In genomic region chr1:98723574-98723973, GRCh38 we compare ENCODE assay signal across 19 cellular contexts.
A peak's percentile ranks its signal among the peaks of the same experiment; 100 is the strongest.
DNase-seq lines count a peak whose midpoint lies in the region; ATAC-seq, FAIRE-seq and TF ChIP-seq lines count a peak whose summit lies in the region.
"Had no signal": no experiment of that assay in that cellular context is flagged by ENCODE, and none has a peak within 500 bp of the region (broad histone marks: within the 10 kb centered on the region; RNA-seq: fewer than 3 reads in every experiment).

No MANE protein-coding gene starts in this region.

- 29% methylated on average over 8 of the region's 8 CpGs for WGBS in GM12878 (ENCODE audit: insufficient coverage, insufficient replicate concordance, low lambda C conversion rate, missing lambda C conversion rate)

- POLR2A ChIA-PET in GM12878 (lab: Charles Lee) (interaction anchor here (0.7 kb wide), 1 partner anchor 12 kb away, joined by 3 read pairs; no protein-coding TSS in a partner anchor), A673 (lab: Charles Lee; ENCODE audit: low non-redundant PET) (no interaction called here)

- H3K9ac ChIP-seq in GM12878 (ENCODE audit: control insufficient read depth, insufficient read depth, low read length), result no peak overlapping the region
- H3K9ac ChIP-seq: GM23248 had no signal

- no peak for TF ChIP-seq RAD21 in GM12878 (IDR thresholded peaks at IDR 0.05; ENCODE audit: insufficient read depth, low read depth, low read length)

- H3K27ac ChIP-seq in GM12878 (ENCODE audit: control insufficient read depth, insufficient read depth) (no peak overlapping the region), A673 (ENCODE audit: low read depth, low read length, poor library complexity, severe bottlenecking) (no peak overlapping the region)
- H3K27ac ChIP-seq: GM23248 had no signal

- in situ Hi-C loops in Caki2 (cut with HindIII; ENCODE audit: low pct_unique_long_range_greater_than_20kb, low sequenced_read_pairs), result no loop called here
- in situ Hi-C loops in GM12878 (cut with MboI), result no loop called here

- no peak for TF ChIP-seq EP300 in GM12878 (IDR thresholded peaks at IDR 0.05; ENCODE audit: borderline replicate concordance in 1 of 2, control insufficient read depth in 1 of 2, low read depth in 2 of 2, low read length in 2 of 2)

- RAD21 ChIA-PET in GM12878 (lab: Charles Lee; ENCODE audit: unreplicated experiment), result no interaction called here

- no TSS peak for BruUV-seq in GM12878 (replicated peaks; lab: Mats Ljungman, UMichigan)
- no TSS peak for BruUV-seq in A673 (replicated peaks; lab: Mats Ljungman, UMichigan)

- TF ChIP-seq POLR2A in GM12878 (IDR thresholded peaks at IDR 0.05; ENCODE audit: low read depth, low read length) (no peak), GM12892 (IDR thresholded peaks at IDR 0.05; ENCODE audit: low read depth, low read length) (no peak)

- H3K4me2 ChIP-seq in GM12878 (ENCODE audit: control insufficient read depth, insufficient read depth), result no peak overlapping the region

- FAIRE-seq in GM12878 (lab: Jason Lieb, UNC), result no peak
- no peak for FAIRE-seq in GM12892 (lab: Jason Lieb, UNC)
- FAIRE-seq: GM12891, GM19239, H1 had no signal

- no peak overlapping the region for H2AFZ ChIP-seq in GM12878 (ENCODE audit: control insufficient read depth, low read depth, low read length)
- H2AFZ ChIP-seq: GM23248 had no signal

- H3K27me3 ChIP-seq in GM12878 (replicated peaks in 1 of 2; ENCODE audit: control insufficient read depth in 2 of 2, insufficient read depth in 2 of 2, low read length in 1 of 2) (no peaks in the 10 kb centered on the region), A673 (replicated peaks; ENCODE audit: insufficient read depth, low read depth, low read length, poor library complexity) (no peaks in the 10 kb centered on the region)

- H3K4me1 ChIP-seq in GM12878 (ENCODE audit: control insufficient read depth, insufficient read depth, low read length), result no peaks in the 10 kb centered on the region
- H3K4me1 ChIP-seq in A673 (ENCODE audit: insufficient read depth, low read length, poor library complexity, severe bottlenecking), result no peaks in the 10 kb centered on the region

- H3K9me3 ChIP-seq in GM12878 (replicated peaks; ENCODE audit: control insufficient read depth, insufficient read depth, low read length) (no peaks in the 10 kb centered on the region), A673 (ENCODE audit: low read depth, low read length, poor library complexity, severe bottlenecking) (no peaks in the 10 kb centered on the region)

- SMC1A ChIA-PET in GM12878 (lab: Charles Lee; ENCODE audit: uncharacterized antibody, unreplicated experiment), result interaction anchor here (1.2 kb wide), 1 partner anchor 9 kb away, joined by 3 read pairs; no protein-coding TSS in a partner anchor

- CTCF ChIA-PET in GM12878 (lab: Yijun Ruan, JAX) (interaction anchor here (1.3 kb wide), 1 partner anchor 31 kb away, joined by 4 read pairs; no protein-coding TSS in a partner anchor), A673 (lab: Charles Lee) (no interaction called here)

- H3K79me2 ChIP-seq in GM12878 (ENCODE audit: control insufficient read depth, insufficient read depth, low read length), result no peaks in the 10 kb centered on the region

- no peak overlapping the region for H3K4me3 ChIP-seq in GM12878
- no peak overlapping the region for H3K4me3 ChIP-seq in A673 (ENCODE audit: low read depth, low read length, poor library complexity, severe bottlenecking)
- H3K4me3 ChIP-seq: GM23248 had no signal

- 0 out of 3 replicates have a peak, but pooled peaks have one; percentile 34 for ATAC-seq in GM12878

- intact Hi-C loops in GM12878 (cut with micrococcal nuclease; ENCODE audit: unreplicated experiment), result no loop called here
- intact Hi-C loops in A673 (cut with micrococcal nuclease; ENCODE audit: unreplicated experiment), result no loop called here

- DNase-seq in Caki2 (ENCODE audit: low read depth), result peak; percentile 3
- no peak for DNase-seq in GM12878 (ENCODE audit: low read depth, low spot score)
- peak; percentile 35 for DNase-seq in kidney tubule cell (ENCODE audit: low spot score)
- no peak for DNase-seq in DMS153 (lab: John Stamatoyannopoulos, UW)
- no peak for DNase-seq in GM12892 (ENCODE audit: insufficient read length)
- DNase-seq in A673 (ENCODE audit: low spot score), result no peak
- DNase-seq in superior temporal gyrus (ENCODE audit: extremely low spot score), result no peak
- DNase-seq: C1 segment of cervical spinal cord; CD4-positive, alpha-beta memory T cell; COR-L47; DMS79; EL; GDM1; GM23248; H7; HCEC 1CT had no signal

- no peaks in the 10 kb centered on the region for H3K36me3 ChIP-seq in GM12878 (ENCODE audit: control insufficient read depth in 2 of 2, insufficient read depth in 2 of 2, low read length in 1 of 2)
- H3K36me3 ChIP-seq in A673 (ENCODE audit: insufficient read depth, low read length, poor library complexity, severe bottlenecking), result no peaks in the 10 kb centered on the region

- no peaks in the 10 kb centered on the region for H4K20me1 ChIP-seq in GM12878 (ENCODE audit: control insufficient read depth, insufficient read depth)

- TF ChIP-seq CTCF in GM12878 (IDR thresholded peaks at IDR 0.05 in 2 of 3, conservative IDR thresholded peaks at IDR 0.05 in 1 of 3; ENCODE audit: control insufficient read depth in 2 of 3, extremely low read depth in 1 of 3, insufficient read depth in 1 of 3, low read depth in 3 of 3, low read length in 3 of 3), result no peak
- TF ChIP-seq CTCF in A673 (conservative IDR thresholded peaks at IDR 0.05; ENCODE audit: low read depth, low read length), result no peak

TF ChIP-seq in GM12878, 131 proteins besides CTCF, POLR2A, EP300 and RAD21:
- TF ChIP-seq NR2F1 (conservative IDR thresholded peaks at IDR 0.05) (0 out of 2 replicates have a peak, but pooled peaks have one; percentile 37), NR2C1 (IDR thresholded peaks at IDR 0.05) (peak; percentile 39; the same call in 1 of the 2 replicates), NFYA (IDR thresholded peaks at IDR 0.05; ENCODE audit: borderline replicate concordance, low read depth, low read length) (no peak), RFX5 (IDR thresholded peaks at IDR 0.05; ENCODE audit: low read depth, low read length) (no peak)

Comparison
In these comparisons a context has a peak if more than half of its experiments do, and no peak if none do; other contexts are left out.
1. DNase-seq: peak in Caki2 (single experiment) and kidney tubule cell (single experiment); none in GM12878 (single experiment), DMS153 (single experiment), GM12892 (single experiment), A673 (single experiment) and superior temporal gyrus (single experiment).